In the genomic region with DNA sequence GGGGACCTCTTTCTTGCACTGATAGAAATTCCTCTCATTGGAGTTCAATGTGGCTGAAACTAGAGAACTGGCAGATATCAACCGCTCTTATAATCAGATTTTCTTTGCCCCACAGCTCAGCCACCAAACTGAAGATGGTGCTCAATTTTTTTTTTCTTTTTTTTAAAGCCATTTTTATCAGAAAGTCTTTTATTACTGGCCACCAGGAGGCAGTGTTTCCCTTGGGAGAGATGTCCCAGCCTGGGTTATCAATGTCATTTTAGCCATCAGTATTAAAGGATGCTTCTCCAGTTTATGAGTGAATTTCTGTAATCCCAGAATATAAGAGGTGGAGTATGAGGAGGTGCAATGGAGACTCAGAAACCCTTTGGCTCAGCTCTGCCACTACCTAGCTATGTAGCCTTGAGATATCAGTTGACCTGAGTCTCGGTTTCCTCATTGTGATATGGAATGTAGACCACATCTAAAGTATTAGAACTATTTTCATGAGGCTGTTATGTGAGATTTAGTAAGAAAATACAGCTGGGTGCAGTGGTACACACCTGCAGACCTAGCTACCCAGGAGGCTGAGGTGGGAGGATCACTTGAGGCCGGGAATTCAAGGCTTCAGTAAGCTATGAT, we compare ENCODE assay signal across 9 cellular contexts. TPM values are rescaled to one million over a fixed set of nuclear protein-coding genes. Genes with fewer than 3 reads are reported as not detected.
DNase-seq lines count a peak whose midpoint lies in the region; ATAC-seq, FAIRE-seq and TF ChIP-seq lines count a peak whose summit lies in the region.
"Had no signal": no experiment of that assay in that cellular context is flagged by ENCODE, and none has a peak within 500 bp of the region (broad histone marks: within the 10 kb centered on the region; RNA-seq: fewer than 3 reads in every experiment).

No MANE protein-coding gene starts in this region.

- TF ChIP-seq POLR2A in H1 (IDR thresholded peaks at IDR 0.05; ENCODE audit: control extremely low read depth in 1 of 2, low read depth in 2 of 2, low read length in 2 of 2) = no peak
- no peak for TF ChIP-seq POLR2A in ovary (IDR thresholded peaks at IDR 0.05)

- H3K27me3 ChIP-seq in H1 (replicated peaks in 1 of 4; ENCODE audit: control insufficient read depth in 3 of 4, extremely low read depth in 1 of 4, insufficient read depth in 3 of 4, low read length in 3 of 4) (no peaks in the 10 kb centered on the region), ovary (no peaks in the 10 kb centered on the region)

- TF ChIP-seq CTCF in H1 (IDR thresholded peaks at IDR 0.05; ENCODE audit: control extremely low read depth in 1 of 3, insufficient read depth in 1 of 3, low read depth in 1 of 3, low read length in 3 of 3) = peak in 2 of 3 experiments; percentile 58 to 68; a peak in 3 of 4 replicates
- TF ChIP-seq CTCF in ovary (IDR thresholded peaks at IDR 0.05) = peak in 2 of 3 donors; percentile 49 to 61

- H3K79me1 ChIP-seq in H1 (ENCODE audit: low read depth, low read length) = no peaks in the 10 kb centered on the region

- no peaks in the 10 kb centered on the region for H3K9me3 ChIP-seq in KOPT-K1 (ENCODE audit: insufficient read depth, low read length, poor library complexity, severe bottlenecking)
- no peaks in the 10 kb centered on the region for H3K9me3 ChIP-seq in H1 (ENCODE audit: insufficient read depth in 2 of 2, low read depth in 1 of 2, low read length in 1 of 2)
- H3K9me3 ChIP-seq in ovary = no peaks in the 10 kb centered on the region

- H3K27ac ChIP-seq in KOPT-K1 (ENCODE audit: low read depth, low read length, poor library complexity, severe bottlenecking) (peak overlapping the region; percentile 19), H1 (ENCODE audit: low read depth, low read length) (no peak overlapping the region), ovary (no peak overlapping the region)

- no peak overlapping the region for H4K91ac ChIP-seq in H1 (replicated peaks; ENCODE audit: insufficient read length, low read length)

- no peak overlapping the region for H2AFZ ChIP-seq in H1 (ENCODE audit: low read length)

- no peak overlapping the region for H2BK120ac ChIP-seq in H1 (replicated peaks; ENCODE audit: low read depth, low read length)

- FAIRE-seq in H1 (lab: Jason Lieb, UNC) = peak; percentile 68

- POLR2A ChIA-PET in H1 (lab: Charles Lee; ENCODE audit: partially characterized antibody) = interaction anchor here (1.0 kb wide), 1 partner anchor 117 kb away, joined by 3 read pairs; no protein-coding TSS in a partner anchor

- TF ChIP-seq RAD21 in H1 (IDR thresholded peaks at IDR 0.05 in 1 of 2, conservative IDR thresholded peaks at IDR 0.05 in 1 of 2; ENCODE audit: low read depth in 2 of 2, low read length in 2 of 2) = peak; percentile 81 to 86

- no peak overlapping the region for H3K4ac ChIP-seq in H1 (replicated peaks; ENCODE audit: insufficient read length, low read depth, low read length)

- TF ChIP-seq EP300 in H1 (IDR thresholded peaks at IDR 0.05; ENCODE audit: borderline replicate concordance in 1 of 2, low read depth in 2 of 2, low read length in 2 of 2) = no peak
- no peak for TF ChIP-seq EP300 in ovary (IDR thresholded peaks at IDR 0.05)

- no peak overlapping the region for H3K18ac ChIP-seq in H1 (ENCODE audit: extremely low read depth, low read length)

- H3K56ac ChIP-seq in H1 (replicated peaks; ENCODE audit: insufficient read length, low read depth, low read length) = no peak overlapping the region

- no peaks in the 10 kb centered on the region for H3K9me3 Mint-ChIP-seq in T-helper 1 cell treated with Interleukin-12 subunit alpha and Interleukin-12 subunit beta and Interleukin-4 antibody, amounts not matched to agents 30 μg/mL and 1 μg/mL, for 36 hours

- H2BK15ac ChIP-seq in H1 (ENCODE audit: low read length) = no peak overlapping the region

- H3K4me3 Mint-ChIP-seq in T-helper 1 cell treated with Interleukin-12 subunit alpha and Interleukin-12 subunit beta and Interleukin-4 antibody, amounts not matched to agents 30 μg/mL and 1 μg/mL, for 36 hours = no peak overlapping the region

- H3K4me2 ChIP-seq in H1 (ENCODE audit: insufficient read depth in 1 of 2, low read depth in 2 of 2, low read length in 2 of 2) = no peak overlapping the region

- CTCF ChIA-PET in H1 (lab: Charles Lee; ENCODE audit: partially characterized antibody) = interaction anchor here (0.6 to 13.0 kb wide), 54 partner anchors 8 to 308 kb away, joined by 3 to 219 read pairs (median 4); a partner anchor contains a TSS

- 81% methylated on average over 3 of the region's 3 CpGs; no CpG with 5 or more reads in 1 of the 2 experiments for WGBS in H1 (ENCODE audit: extremely low coverage in 1 of 2, insufficient coverage in 1 of 2, insufficient read length in 1 of 2, insufficient replicate concordance in 2 of 2, low coverage in 1 of 2, low lambda C conversion rate in 2 of 2, missing lambda C conversion rate in 1 of 2), 2 experiments
- 82 to 92% (median 84%) methylated on average over 3 of the region's 3 CpGs for WGBS in ovary, 3 donors

- H2BK12ac ChIP-seq in H1 (ENCODE audit: low read depth, low read length) = no peak overlapping the region

- H3K36me3 ChIP-seq in KOPT-K1 (ENCODE audit: insufficient read depth, low read length) (peaks cover 48% of the 10 kb centered on the region), H1 (ENCODE audit: control insufficient read depth in 2 of 4, insufficient read depth in 4 of 4, low read length in 3 of 4) (no peaks in the 10 kb centered on the region), ovary (no peaks in the 10 kb centered on the region)

- no peak overlapping the region for H3K14ac ChIP-seq in H1 (ENCODE audit: insufficient read length)

- H4K5ac ChIP-seq in H1 (ENCODE audit: insufficient read length, low read depth, low read length) = no peak overlapping the region

- DNase-seq in NCI-H446 (lab: John Stamatoyannopoulos, UW) = peak; percentile 32 to 49
- no peak for DNase-seq in NCI-H446 treated with DMSO at 0.1 percent for 48 hours (lab: John Stamatoyannopoulos, UW)
- DNase-seq in H1 (ENCODE audit: low read depth in 1 of 2, low spot score in 2 of 2) = no peak
- DNase-seq in ovary = peak in 1 of 5 donors; percentile 42
- no peak for DNase-seq in 8988T

- no peaks in the 10 kb centered on the region for H3K23me2 ChIP-seq in H1 (ENCODE audit: low read depth, low read length)

- no peak overlapping the region for H2AK5ac ChIP-seq in H1 (ENCODE audit: low read depth, low read length)

- H3K4me1 ChIP-seq in H1 (replicated peaks in 1 of 4; ENCODE audit: control insufficient read depth in 3 of 4, insufficient read depth in 4 of 4, low read length in 3 of 4) (peaks cover 0 to 3% (median 0%) of the 10 kb centered on the region in 4 experiments; a peak in 2 of 7 replicates), ovary (ENCODE audit: insufficient read depth) (peaks cover 4% of the 10 kb centered on the region)

- intact Hi-C loops in ovary (cut with DNase I) = loop anchor here in 2 of 4 donors (5.0 to 10.0 kb wide), 3 partner anchors 108 to 260 kb away; a partner anchor contains a TSS

- H3K79me2 ChIP-seq in H1 (ENCODE audit: control insufficient read depth in 1 of 2, insufficient read depth in 2 of 2, low read length in 2 of 2) = no peaks in the 10 kb centered on the region

- peaks cover 42% of the 10 kb centered on the region for H3K4me1 Mint-ChIP-seq in T-helper 1 cell treated with Interleukin-12 subunit alpha and Interleukin-12 subunit beta and Interleukin-4 antibody, amounts not matched to agents 30 μg/mL and 1 μg/mL, for 36 hours (ENCODE audit: low read depth)

- no peak overlapping the region for H2BK20ac ChIP-seq in H1 (ENCODE audit: low read length)

- H3K4me3 ChIP-seq in H1 (ENCODE audit: extremely low read depth in 1 of 4, insufficient read depth in 2 of 4, low read depth in 3 of 4, low read length in 4 of 4) (no peak overlapping the region), ovary (no peak overlapping the region)

- no peak overlapping the region for H4K8ac ChIP-seq in H1 (ENCODE audit: extremely low read depth, insufficient read depth, low read length)

- no peak overlapping the region for H3K9ac ChIP-seq in H1 (replicated peaks in 1 of 4; ENCODE audit: extremely low read depth in 1 of 4, low read depth in 3 of 4, low read length in 3 of 4)

- peak overlapping the region; percentile 42 for H3K27ac Mint-ChIP-seq in T-helper 1 cell treated with Interleukin-12 subunit alpha and Interleukin-12 subunit beta and Interleukin-4 antibody, amounts not matched to agents 30 μg/mL and 1 μg/mL, for 36 hours

- no peak overlapping the region for H3K23ac ChIP-seq in H1 (ENCODE audit: insufficient read length)

- H2BK5ac ChIP-seq in H1 (ENCODE audit: low read depth, low read length) = no peak overlapping the region

- no peaks in the 10 kb centered on the region for H4K20me1 ChIP-seq in H1 (replicated peaks in 1 of 2; ENCODE audit: control insufficient read depth in 1 of 2, insufficient read depth in 2 of 2, low read length in 2 of 2)

- H3K27me3 Mint-ChIP-seq in T-helper 1 cell treated with Interleukin-12 subunit alpha and Interleukin-12 subunit beta and Interleukin-4 antibody, amounts not matched to agents 30 μg/mL and 1 μg/mL, for 36 hours (ENCODE audit: low read depth) = no peaks in the 10 kb centered on the region

- no peaks in the 10 kb centered on the region for H3K36me3 Mint-ChIP-seq in T-helper 1 cell treated with Interleukin-12 subunit alpha and Interleukin-12 subunit beta and Interleukin-4 antibody, amounts not matched to agents 30 μg/mL and 1 μg/mL, for 36 hours (ENCODE audit: low read depth)

- no peak for ATAC-seq in HG02678 (IDR thresholded peaks at IDR 0.05; ENCODE audit: unreplicated experiment)

RNA-seq across cellular contexts. Expression of a gene that starts 27.6 kb away (rescaled TPM):
- not detected in 2 replicates for total RNA-seq in H1 (2021; fragmentation: NEBNext Ultra II Directional; extraction: Animal tissue kit (Norgen Biotek cat#: 25700))
- polyA plus RNA-seq in H1 (2011; rRNA removed) (not detected in 2 replicates), ovary (1 to 10 TPM in 1 of 2 donors, under 1 TPM in 1; 0.75 to 2.8 TPM)
- not detected for polyA plus RNA-seq in H1 (2011; cell fraction: cytosol; rRNA removed)
- polyA plus RNA-seq in H1 (2011; cell fraction: nucleus; rRNA removed) = not detected
- polyA plus RNA-seq in H1 (2012, experiment 1 of 2) = not detected in 4 replicates
- polyA plus RNA-seq in H1 (2012, experiment 2 of 2) = not detected
- not detected for polyA plus RNA-seq in H1 (2013, experiment 1 of 2)
- not detected for polyA plus RNA-seq in H1 (2013, experiment 2 of 2)
- polyA minus RNA-seq in H1 (2011; rRNA and poly(A)+ RNA removed) = not detected in 2 replicates
- polyA minus RNA-seq in H1 (2011; cell fraction: cytosol; rRNA and poly(A)+ RNA removed) = not detected
- polyA minus RNA-seq in H1 (2011; cell fraction: nucleus; rRNA and poly(A)+ RNA removed) = not detected
- 1 to 10 TPM in 2 of 7 donors, under 1 TPM in 5; 0.45 to 3.1 (median 0.51) TPM for total RNA-seq in ovary
- total RNA-seq: temporal lobe had no signal

RNA-seq across cellular contexts. Expression of a gene that starts 39.1 kb away (rescaled TPM):
- not detected in 2 replicates for total RNA-seq in H1 (2021; fragmentation: NEBNext Ultra II Directional; extraction: Animal tissue kit (Norgen Biotek cat#: 25700))
- polyA plus RNA-seq in H1 (2011; rRNA removed) (not detected in 2 replicates), ovary (1 to 10 TPM in 1 of 2 donors, under 1 TPM in 1; 0.24 to 2.9 TPM)
- not detected for polyA plus RNA-seq in H1 (2011; cell fraction: cytosol; rRNA removed)
- polyA plus RNA-seq in H1 (2011; cell fraction: nucleus; rRNA removed) = not detected
- not detected in 4 replicates for polyA plus RNA-seq in H1 (2012, experiment 1 of 2)
- polyA plus RNA-seq in H1 (2012, experiment 2 of 2) = not detected
- not detected for polyA plus RNA-seq in H1 (2013, experiment 1 of 2)
- not detected for polyA plus RNA-seq in H1 (2013, experiment 2 of 2)
- polyA minus RNA-seq in H1 (2011; rRNA and poly(A)+ RNA removed) = not detected in 2 replicates
- polyA minus RNA-seq in H1 (2011; cell fraction: cytosol; rRNA and poly(A)+ RNA removed) = not detected
- not detected for polyA minus RNA-seq in H1 (2011; cell fraction: nucleus; rRNA and poly(A)+ RNA removed)
- total RNA-seq in ovary = under 1 TPM in 5 of 7 donors, not detected in 2; 0.15 to 0.90 (median 0.45) TPM
- total RNA-seq: temporal lobe had no signal

RNA-seq across cellular contexts. Expression of a gene that starts 49.9 kb away (rescaled TPM):
- not detected in 2 replicates for total RNA-seq in H1 (2021; fragmentation: NEBNext Ultra II Directional; extraction: Animal tissue kit (Norgen Biotek cat#: 25700))
- polyA plus RNA-seq in H1 (2011; rRNA removed) (not detected in 2 replicates), ovary (10 to 100 TPM in 1 of 2 donors, 1 to 10 TPM in 1; 4.5 to 44.1 TPM)
- polyA plus RNA-seq in H1 (2011; cell fraction: cytosol; rRNA removed) = not detected
- not detected for polyA plus RNA-seq in H1 (2011; cell fraction: nucleus; rRNA removed)
- not detected in 4 replicates for polyA plus RNA-seq in H1 (2012, experiment 1 of 2)
- polyA plus RNA-seq in H1 (2012, experiment 2 of 2) = not detected
- polyA plus RNA-seq in H1 (2013, experiment 1 of 2) = not detected
- not detected for polyA plus RNA-seq in H1 (2013, experiment 2 of 2)
- polyA minus RNA-seq in H1 (2011; rRNA and poly(A)+ RNA removed) = not detected in 2 replicates
- not detected for polyA minus RNA-seq in H1 (2011; cell fraction: cytosol; rRNA and poly(A)+ RNA removed)
- not detected for polyA minus RNA-seq in H1 (2011; cell fraction: nucleus; rRNA and poly(A)+ RNA removed)
- 1,000 to 10,000 TPM in 1 of 7 donors, 10 to 100 TPM in 1, 1 to 10 TPM in 4, under 1 TPM in 1; 0.48 to 1,183 (median 2.0) TPM for total RNA-seq in ovary
- total RNA-seq: temporal lobe had no signal

Comparison
In these comparisons a context has a peak if more than half of its experiments do, and no peak if none do; other contexts are left out.
1. DNase-seq: peak in NCI-H446 (2 of 2); none in NCI-H446 treated with DMSO at 0.1 percent for 48 hours (single experiment), H1 (0 of 2) and 8988T (single experiment).